1 cellular context compared by ENCODE assay signal in genomic region chr3:152267831-152268500, GRCh38.
TF ChIP-seq lines count a peak whose summit lies in the region.

No MANE protein-coding gene starts in this region.

TF ChIP-seq in WTC11, 78 proteins besides CTCF, POLR2A, EP300 and RAD21 (continued from another document):
- TF ChIP-seq ARID4B (CRISPR knock-in tag; IDR thresholded peaks at IDR 0.05; ENCODE audit: borderline replicate concordance) (no peak), MAX (CRISPR knock-in tag; IDR thresholded peaks at IDR 0.05) (no peak), ZNF317 (CRISPR knock-in tag; IDR thresholded peaks at IDR 0.05; ENCODE audit: borderline replicate concordance, low read depth) (no peak), ZNF232 (CRISPR knock-in tag; IDR thresholded peaks at IDR 0.05) (no peak), USF2 (CRISPR knock-in tag; IDR thresholded peaks at IDR 0.05) (no peak)
